Comparison of ENCODE assay signal across 12 cellular contexts in the genomic region with DNA sequence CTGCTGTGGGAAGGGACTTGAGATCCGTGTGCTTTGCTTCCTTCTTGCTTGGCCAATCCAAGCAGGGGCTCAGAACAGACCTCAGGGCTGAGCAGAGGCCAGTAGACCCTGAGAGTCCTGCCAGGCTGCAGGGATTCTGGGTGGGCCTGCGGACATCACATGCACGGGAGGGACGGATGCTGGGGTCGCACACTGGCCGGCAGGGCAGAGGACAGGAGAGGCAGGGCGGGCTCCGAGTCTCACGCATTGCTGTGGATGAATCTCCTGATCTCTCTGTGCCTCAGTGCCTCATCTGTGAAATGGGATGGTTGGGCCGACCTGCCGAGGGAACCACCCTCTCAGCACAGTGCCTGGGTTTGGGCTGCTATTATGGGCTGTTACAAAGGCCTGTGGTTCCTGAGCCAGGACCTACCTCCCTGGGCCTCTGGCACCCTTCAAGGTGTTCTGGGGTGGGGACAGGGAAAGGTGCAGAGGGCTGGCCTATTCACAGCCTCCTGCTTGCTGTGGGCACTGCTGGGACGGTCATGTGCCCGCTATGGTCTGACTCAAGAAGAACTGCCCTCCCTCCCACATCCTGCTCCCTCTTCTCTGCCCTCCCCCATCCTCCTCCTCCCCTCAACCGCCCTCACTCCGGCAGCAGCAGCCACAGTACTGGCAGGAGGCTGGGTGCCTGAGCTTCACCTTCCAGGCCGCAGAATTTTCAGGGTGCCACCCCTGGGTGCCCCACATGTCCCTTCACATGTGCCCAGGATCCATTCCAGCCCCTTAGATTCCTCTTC. TPM values are rescaled to one million over a fixed set of nuclear protein-coding genes. Genes with fewer than 3 reads are reported as not detected.
DNase-seq lines count a peak whose midpoint lies in the region; TF ChIP-seq lines count a peak whose summit lies in the region.
"Had no signal": no experiment of that assay in that cellular context is flagged by ENCODE, and none has a peak within 500 bp of the region (broad histone marks: within the 10 kb centered on the region; RNA-seq: fewer than 3 reads in every experiment).

No MANE protein-coding gene starts in this region.

- peaks cover 8% of the 10 kb centered on the region for H3K36me3 Mint-ChIP-seq in nephron (ENCODE audit: low read depth)
- H3K36me3 Mint-ChIP-seq: activated naive CD4-positive, alpha-beta T cell treated with anti-CD3 and anti-CD28 coated beads, Interleukin-2, amount 50 U/mL, for 72 hours had no signal

- peak overlapping the region; percentile 40 for H3K27ac ChIP-seq in cingulate gyrus (ENCODE audit: low read depth, low read length)
- H3K27ac ChIP-seq: lower lobe of right lung had no signal

- H3K4me1 Mint-ChIP-seq in nephron: peaks cover 37% of the 10 kb centered on the region

- H3K9me3 ChIP-seq in NT2/D1 (ENCODE audit: insufficient read depth, low read length): no peaks in the 10 kb centered on the region
- H3K9me3 ChIP-seq: lower lobe of right lung had no signal

- DNase-seq in COLO829 (ENCODE audit: low spot score) (peak; percentile 56), NT2/D1 (ENCODE audit: low read depth, low spot score) (no peak), NCI-H2171 treated with DMSO at 0.1 percent for 48 hours (lab: John Stamatoyannopoulos, UW) (no peak), lower leg skin (ENCODE audit: low spot score in 2 of 2) (no peak), G401 (ENCODE audit: low spot score) (no peak)
- no peak for DNase-seq in activated naive CD4-positive, alpha-beta T cell treated with Interleukin-2 at 50 U/mL for 16 hours
- DNase-seq: COR-L47, lower lobe of right lung, NCI-H1417 treated with DMSO at 0.1 percent for 48 hours had no signal

- H3K4me3 ChIP-seq in NT2/D1 (ENCODE audit: insufficient read length, low read depth) (no peak overlapping the region), lower leg skin (ENCODE audit: low read depth, poor library complexity, severe bottlenecking) (no peak overlapping the region)
- H3K4me3 ChIP-seq: lower lobe of right lung had no signal

- intact Hi-C loops in lower leg skin (cut with DNase I; ENCODE audit: low total_unique reads): no loop called here

- H3K27ac Mint-ChIP-seq in nephron: peak overlapping the region; percentile 74 to 79 (median 77)
- H3K27ac Mint-ChIP-seq: activated naive CD4-positive, alpha-beta T cell treated with anti-CD3 and anti-CD28 coated beads, Interleukin-2, amount 50 U/mL, for 72 hours had no signal

- WGBS in lower leg skin, 2 donors: 75 to 79% methylated on average over 9 to 15 of the region's 16 CpGs

- TF ChIP-seq CTCF in nephron (IDR thresholded peaks at IDR 0.05; ENCODE audit: unreplicated experiment in 3 of 3): no peak
- no peak for TF ChIP-seq CTCF in lower leg skin (IDR thresholded peaks at IDR 0.05)

- peak overlapping the region; percentile 68 for H3K9ac ChIP-seq in NT2/D1 (ENCODE audit: insufficient read length, low read depth)

- TF ChIP-seq POLR2A in lower leg skin (IDR thresholded peaks at IDR 0.05): no peak

- H3K4me3 Mint-ChIP-seq in nephron: no peak overlapping the region

- H3K9me3 Mint-ChIP-seq in nephron: no peaks in the 10 kb centered on the region
- H3K9me3 Mint-ChIP-seq: activated naive CD4-positive, alpha-beta T cell treated with anti-CD3 and anti-CD28 coated beads, Interleukin-2, amount 50 U/mL, for 72 hours had no signal

- peaks cover 46% of the 10 kb centered on the region for H3K36me3 ChIP-seq in NT2/D1 (ENCODE audit: insufficient read depth, insufficient read length, low read length)
- H3K36me3 ChIP-seq: lower lobe of right lung had no signal

- H3K4me1 ChIP-seq in NT2/D1 (ENCODE audit: insufficient read depth, insufficient read length): peaks cover 44% of the 10 kb centered on the region
- H3K4me1 ChIP-seq: lower lobe of right lung had no signal

- no peaks in the 10 kb centered on the region for H3K27me3 ChIP-seq in NT2/D1 (ENCODE audit: insufficient read depth, insufficient read length)

- H3K27me3 Mint-ChIP-seq in nephron (ENCODE audit: low read depth): no peaks in the 10 kb centered on the region

- in situ Hi-C loops in G401 (cut with HindIII; ENCODE audit: low sequenced_read_pairs): no loop called here

RNA-seq across cellular contexts. Expression of a gene that starts 43.3 kb away (rescaled TPM):
- total RNA-seq in lower leg skin: 10 to 100 TPM; 14.4 to 25.2 (median 20.7) TPM
- 36.4 and 44.9 TPM in 2 replicates for total RNA-seq in G401 (2014; rRNA removed; shearing (Covaris generic))

RNA-seq across cellular contexts. Expression of a gene that starts 50.0 kb away (rescaled TPM):
- total RNA-seq in lower leg skin: 1 to 10 TPM; 1.9 to 4.3 (median 3.0) TPM
- 0.07 TPM in 1 of 2 replicates, not detected in the other for total RNA-seq in G401 (2014; rRNA removed; shearing (Covaris generic))
- total RNA-seq: activated naive CD4-positive, alpha-beta T cell treated with anti-CD3 and anti-CD28 coated beads, Interleukin-2, amount 50 U/mL, for 72 hours had no signal
